ENCODE assay signal across 9 cellular contexts in the genomic region with DNA sequence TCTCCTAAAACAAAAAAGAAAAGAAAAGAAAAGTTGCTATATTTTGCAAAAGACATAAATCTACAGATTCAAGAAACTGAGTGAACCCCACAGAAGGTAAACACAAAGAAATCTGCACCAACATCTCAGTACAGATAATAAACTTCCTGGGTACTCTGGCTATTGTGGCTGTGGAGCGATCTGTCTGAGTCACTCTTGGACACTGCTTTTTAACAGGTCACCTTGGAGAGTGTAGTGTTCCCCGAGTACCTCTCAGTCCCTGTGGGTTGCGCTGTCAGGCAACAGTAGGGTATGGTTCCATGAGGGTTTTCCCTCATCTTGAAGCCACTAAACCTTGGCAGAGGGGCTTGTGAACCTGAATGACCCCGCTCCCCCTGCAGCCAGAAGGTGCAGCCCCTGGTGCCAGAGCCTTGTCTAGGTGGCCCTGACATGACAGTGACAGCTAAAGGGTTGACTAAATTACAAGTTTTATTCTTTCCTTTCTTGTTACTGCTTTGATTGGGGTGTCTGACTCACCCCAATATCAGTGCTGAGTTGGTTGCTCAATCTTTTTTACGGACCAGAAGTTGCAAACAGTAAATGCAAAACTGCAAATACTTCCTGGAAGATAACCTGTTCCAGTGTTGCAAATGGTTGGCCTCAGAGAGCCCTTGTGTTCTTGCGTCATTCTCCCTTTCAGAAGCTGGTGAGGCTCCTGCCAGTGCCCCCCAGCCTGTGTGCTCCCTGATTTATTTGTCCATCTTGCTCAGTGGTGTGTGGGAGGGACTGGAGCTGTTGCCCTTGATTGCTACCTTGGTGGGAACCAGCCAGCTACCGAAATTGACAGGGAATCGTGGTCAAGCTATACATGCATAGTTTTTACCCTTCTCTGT. TPM values are rescaled to one million over a fixed set of nuclear protein-coding genes. Genes with fewer than 3 reads are reported as not detected.
DNase-seq lines count a peak whose midpoint lies in the region; ATAC-seq and TF ChIP-seq lines count a peak whose summit lies in the region.
"Had no signal": no experiment of that assay in that cellular context is flagged by ENCODE, and none has a peak within 500 bp of the region (broad histone marks: within the 10 kb centered on the region; RNA-seq: fewer than 3 reads in every experiment).

No MANE protein-coding gene starts in this region.

- H3K27ac ChIP-seq in right atrium auricular region (peak overlapping the region; percentile 45 to 49), MM.1S (ENCODE audit: low read length) (no peak overlapping the region)

- H3K9me3 Mint-ChIP-seq in activated CD4-positive, alpha-beta T cell treated with anti-CD3 and anti-CD28 coated beads, Interleukin-2, amount 10 ng/mL, durations not matched to agents 24 days and 14 days = no peaks in the 10 kb centered on the region
- no peaks in the 10 kb centered on the region for H3K9me3 Mint-ChIP-seq in T-helper 1 cell treated with Interleukin-12 subunit alpha and Interleukin-12 subunit beta and Interleukin-4 antibody, amounts not matched to agents 30 μg/mL and 1 μg/mL, for 36 hours

- H2AFZ ChIP-seq in MM.1S (ENCODE audit: low read length) = no peak overlapping the region

- H3K36me3 ChIP-seq in right atrium auricular region (no peaks in the 10 kb centered on the region), MM.1S (replicated peaks; ENCODE audit: insufficient read depth, low read length) (no peaks in the 10 kb centered on the region; the same call in 1 of the 2 replicates)

- H3K4me1 ChIP-seq in right atrium auricular region (peaks cover 0 to 35% of the 10 kb centered on the region in 2 donors), MM.1S (ENCODE audit: low read length) (no peaks in the 10 kb centered on the region)

- no peaks in the 10 kb centered on the region for H3K27me3 Mint-ChIP-seq in activated CD4-positive, alpha-beta T cell treated with anti-CD3 and anti-CD28 coated beads, Interleukin-2, amount 10 ng/mL, durations not matched to agents 24 days and 14 days
- no peaks in the 10 kb centered on the region for H3K27me3 Mint-ChIP-seq in T-helper 1 cell treated with Interleukin-12 subunit alpha and Interleukin-12 subunit beta and Interleukin-4 antibody, amounts not matched to agents 30 μg/mL and 1 μg/mL, for 36 hours (ENCODE audit: low read depth)

- TF ChIP-seq CTCF in right atrium auricular region (IDR thresholded peaks at IDR 0.05) (peak in 1 of 2 donors; percentile 43), MM.1S (IDR thresholded peaks at IDR 0.05; ENCODE audit: low read length) (no peak)

- H3K27ac Mint-ChIP-seq in activated CD4-positive, alpha-beta T cell treated with anti-CD3 and anti-CD28 coated beads, Interleukin-2, amount 10 ng/mL, durations not matched to agents 24 days and 14 days = peak overlapping the region; percentile 36
- peak overlapping the region; percentile 9 for H3K27ac Mint-ChIP-seq in T-helper 1 cell treated with Interleukin-12 subunit alpha and Interleukin-12 subunit beta and Interleukin-4 antibody, amounts not matched to agents 30 μg/mL and 1 μg/mL, for 36 hours

- H3F3A ChIP-seq in MM.1S (ENCODE audit: insufficient read depth, low read length) = no peaks in the 10 kb centered on the region

- no peaks in the 10 kb centered on the region for H4K20me1 ChIP-seq in MM.1S (ENCODE audit: insufficient read depth, low read length)

- H3K9me2 ChIP-seq in MM.1S (replicated peaks; ENCODE audit: insufficient read depth, low read length) = no peaks in the 10 kb centered on the region

- intact Hi-C loops in activated CD4-positive, alpha-beta T cell treated with anti-CD3 and anti-CD28 coated beads, Interleukin-2, amount 10 ng/mL, durations not matched to agents 24 days and 14 days (cut with micrococcal nuclease) = no loop called here

- DNase-seq in activated CD4-positive, alpha-beta T cell treated with anti-CD3 and anti-CD28 coated beads, Interleukin-2, amount 10 ng/mL, durations not matched to agents 24 days and 14 days = no peak
- no peak for DNase-seq in activated CD4-positive, alpha-beta T cell treated with anti-CD3 and anti-CD28 coated beads for 4 hours
- DNase-seq in right atrium auricular region (ENCODE audit: low spot score) (no peak), MM.1S (no peak)
- DNase-seq in stimulated activated naive CD8-positive, alpha-beta T cell treated with anti-CD3 and anti-CD28 coated beads, Interleukin-15, Interleukin-2, amounts not matched to agents 100 U/mL and 50 U/mL, for 24 hours = no peak
- no peak for DNase-seq in effector CD8-positive, alpha-beta T cell (lab: John Stamatoyannopoulos, UW)
- DNase-seq: NCI-H1092 treated with DMSO at 0.1 percent for 48 hours had no signal

- H3K36me3 Mint-ChIP-seq in activated CD4-positive, alpha-beta T cell treated with anti-CD3 and anti-CD28 coated beads, Interleukin-2, amount 10 ng/mL, durations not matched to agents 24 days and 14 days (ENCODE audit: low read depth) = no peaks in the 10 kb centered on the region
- H3K36me3 Mint-ChIP-seq in T-helper 1 cell treated with Interleukin-12 subunit alpha and Interleukin-12 subunit beta and Interleukin-4 antibody, amounts not matched to agents 30 μg/mL and 1 μg/mL, for 36 hours (ENCODE audit: low read depth) = no peaks in the 10 kb centered on the region

- 0 out of 2 replicates have a peak, but pooled peaks cover 4% of the 10 kb centered on the region for H3K79me2 ChIP-seq in MM.1S (ENCODE audit: low read length)

- ATAC-seq in stimulated activated naive CD8-positive, alpha-beta T cell treated with anti-CD3 and anti-CD28 coated beads, Interleukin-15, Interleukin-2, amounts not matched to agents 100 U/mL and 50 U/mL, for 24 hours = peak; percentile 23
- ATAC-seq in GM18868 (IDR thresholded peaks at IDR 0.05; ENCODE audit: unreplicated experiment) = no peak

- H3K9me3 ChIP-seq in right atrium auricular region (no peaks in the 10 kb centered on the region), MM.1S (replicated peaks; ENCODE audit: insufficient read depth, low read length) (no peaks in the 10 kb centered on the region)

- H3K4me2 ChIP-seq in MM.1S (ENCODE audit: low read depth, low read length) = no peak overlapping the region

- no peak overlapping the region for H3K4me3 Mint-ChIP-seq in activated CD4-positive, alpha-beta T cell treated with anti-CD3 and anti-CD28 coated beads, Interleukin-2, amount 10 ng/mL, durations not matched to agents 24 days and 14 days
- no peak overlapping the region for H3K4me3 Mint-ChIP-seq in T-helper 1 cell treated with Interleukin-12 subunit alpha and Interleukin-12 subunit beta and Interleukin-4 antibody, amounts not matched to agents 30 μg/mL and 1 μg/mL, for 36 hours

- H3K4me3 ChIP-seq in right atrium auricular region (no peak overlapping the region), MM.1S (ENCODE audit: low read length) (no peak overlapping the region)

- H3K27me3 ChIP-seq in right atrium auricular region (no peaks in the 10 kb centered on the region), MM.1S (replicated peaks; ENCODE audit: insufficient read depth, low read length) (no peaks in the 10 kb centered on the region)

- H3K9ac ChIP-seq in MM.1S (ENCODE audit: low read length) = no peak overlapping the region

- H3K4me1 Mint-ChIP-seq in activated CD4-positive, alpha-beta T cell treated with anti-CD3 and anti-CD28 coated beads, Interleukin-2, amount 10 ng/mL, durations not matched to agents 24 days and 14 days = peaks cover 5% of the 10 kb centered on the region
- H3K4me1 Mint-ChIP-seq in T-helper 1 cell treated with Interleukin-12 subunit alpha and Interleukin-12 subunit beta and Interleukin-4 antibody, amounts not matched to agents 30 μg/mL and 1 μg/mL, for 36 hours (ENCODE audit: low read depth) = peaks cover 9% of the 10 kb centered on the region

RNA-seq across cellular contexts. Expression of gene POR, which starts 30.6 kb away (rescaled TPM):
- 69.4 and 75.0 TPM in 2 replicates for total RNA-seq in activated CD4-positive, alpha-beta T cell treated with anti-CD3 and anti-CD28 coated beads, Interleukin-2, amount 10 ng/mL, durations not matched to agents 24 days and 14 days
- 10 to 100 TPM; 53.4 to 85.3 TPM for total RNA-seq in right atrium auricular region

RNA-seq across cellular contexts. Expression of gene TMEM120A, which starts 48.9 kb away (rescaled TPM):
- 36.1 and 38.2 TPM in 2 replicates for total RNA-seq in activated CD4-positive, alpha-beta T cell treated with anti-CD3 and anti-CD28 coated beads, Interleukin-2, amount 10 ng/mL, durations not matched to agents 24 days and 14 days
- total RNA-seq in right atrium auricular region = 10 to 100 TPM; 35.3 to 50.0 TPM
